In the genomic region with DNA sequence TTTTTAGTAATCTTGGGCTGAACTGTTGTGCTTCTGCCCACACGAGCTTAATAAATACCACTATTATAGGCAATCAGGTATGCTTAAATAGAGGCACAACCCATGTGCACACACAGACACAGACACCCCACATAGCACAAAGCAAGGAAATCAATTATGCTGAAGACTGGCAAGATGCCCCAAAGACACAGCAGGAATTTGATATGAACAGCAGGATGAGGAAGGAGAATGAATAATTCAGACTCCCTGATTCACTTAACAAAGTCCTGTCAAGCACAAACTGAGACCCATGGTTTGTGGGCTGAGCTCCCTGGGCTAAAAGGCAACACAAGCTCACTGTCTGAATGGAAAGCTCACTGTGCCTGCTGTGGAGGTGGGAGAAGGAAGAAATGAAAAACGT, we compare ENCODE assay signal across 2 cellular contexts.
TF ChIP-seq lines count a peak whose summit lies in the region.

No MANE protein-coding gene starts in this region.

TF ChIP-seq in H1, 55 proteins besides CTCF, POLR2A, EP300 and RAD21 (continued from another document):
- no peak for TF ChIP-seq RNF2 (IDR thresholded peaks at IDR 0.05; ENCODE audit: borderline replicate concordance, low read depth, low read length, missing control alignments, poor library complexity, severe bottlenecking)
- TF ChIP-seq YY1 (IDR thresholded peaks at IDR 0.05; ENCODE audit: low read depth, low read length): no peak
- TF ChIP-seq POU5F1 (IDR thresholded peaks at IDR 0.05; ENCODE audit: low read depth, low read length): no peak
- no peak for TF ChIP-seq KDM1A (IDR thresholded peaks at IDR 0.05; ENCODE audit: borderline replicate concordance, low read length)
- TF ChIP-seq SRF (IDR thresholded peaks at IDR 0.05; ENCODE audit: low read depth, low read length): no peak

TF ChIP-seq in neural cell, 6 proteins besides CTCF, POLR2A, EP300 and RAD21:
- TF ChIP-seq, protein P1, sequence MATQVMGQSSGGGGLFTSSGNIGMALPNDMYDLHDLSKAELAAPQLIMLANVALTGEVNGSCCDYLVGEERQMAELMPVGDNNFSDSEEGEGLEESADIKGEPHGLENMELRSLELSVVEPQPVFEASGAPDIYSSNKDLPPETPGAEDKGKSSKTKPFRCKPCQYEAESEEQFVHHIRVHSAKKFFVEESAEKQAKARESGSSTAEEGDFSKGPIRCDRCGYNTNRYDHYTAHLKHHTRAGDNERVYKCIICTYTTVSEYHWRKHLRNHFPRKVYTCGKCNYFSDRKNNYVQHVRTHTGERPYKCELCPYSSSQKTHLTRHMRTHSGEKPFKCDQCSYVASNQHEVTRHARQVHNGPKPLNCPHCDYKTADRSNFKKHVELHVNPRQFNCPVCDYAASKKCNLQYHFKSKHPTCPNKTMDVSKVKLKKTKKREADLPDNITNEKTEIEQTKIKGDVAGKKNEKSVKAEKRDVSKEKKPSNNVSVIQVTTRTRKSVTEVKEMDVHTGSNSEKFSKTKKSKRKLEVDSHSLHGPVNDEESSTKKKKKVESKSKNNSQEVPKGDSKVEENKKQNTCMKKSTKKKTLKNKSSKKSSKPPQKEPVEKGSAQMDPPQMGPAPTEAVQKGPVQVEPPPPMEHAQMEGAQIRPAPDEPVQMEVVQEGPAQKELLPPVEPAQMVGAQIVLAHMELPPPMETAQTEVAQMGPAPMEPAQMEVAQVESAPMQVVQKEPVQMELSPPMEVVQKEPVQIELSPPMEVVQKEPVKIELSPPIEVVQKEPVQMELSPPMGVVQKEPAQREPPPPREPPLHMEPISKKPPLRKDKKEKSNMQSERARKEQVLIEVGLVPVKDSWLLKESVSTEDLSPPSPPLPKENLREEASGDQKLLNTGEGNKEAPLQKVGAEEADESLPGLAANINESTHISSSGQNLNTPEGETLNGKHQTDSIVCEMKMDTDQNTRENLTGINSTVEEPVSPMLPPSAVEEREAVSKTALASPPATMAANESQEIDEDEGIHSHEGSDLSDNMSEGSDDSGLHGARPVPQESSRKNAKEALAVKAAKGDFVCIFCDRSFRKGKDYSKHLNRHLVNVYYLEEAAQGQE (IDR thresholded peaks at IDR 0.05; ENCODE audit: borderline replicate concordance): no peak
- peak; percentile 16 for TF ChIP-seq POLR2AphosphoS5 (IDR thresholded peaks at IDR 0.05)
